ENCODE assay signal across 1 cellular context in genomic region chr5:139807647-139808030, GRCh38.
TF ChIP-seq lines count a peak whose summit lies in the region.

No MANE protein-coding gene starts in this region.

TF ChIP-seq in IMR-90, 13 proteins besides CTCF, POLR2A, EP300 and RAD21 (continued from another document):
- no peak for TF ChIP-seq ELK1 (IDR thresholded peaks at IDR 0.05; ENCODE audit: borderline replicate concordance, low read depth, low read length)
- TF ChIP-seq MXI1 (IDR thresholded peaks at IDR 0.05; ENCODE audit: borderline replicate concordance, low read depth, low read length), result no peak
- no peak for TF ChIP-seq SMC3 (IDR thresholded peaks at IDR 0.05; ENCODE audit: low read depth, low read length)
- TF ChIP-seq RCOR1 (IDR thresholded peaks at IDR 0.05; ENCODE audit: insufficient replicate concordance, low read length), result no peak
- no peak for TF ChIP-seq NFE2L2 (IDR thresholded peaks at IDR 0.05; ENCODE audit: low read depth, low read length)
- no peak for TF ChIP-seq CEBPB (IDR thresholded peaks at IDR 0.05; ENCODE audit: low read depth, low read length)
- TF ChIP-seq MAFK (IDR thresholded peaks at IDR 0.05; ENCODE audit: low read depth, low read length), result no peak
- no peak for TF ChIP-seq USF2 (IDR thresholded peaks at IDR 0.05; ENCODE audit: low read depth, low read length)
